8 cellular contexts compared by ENCODE assay signal in genomic region chr5:96816430-96816939, GRCh38.
A peak's percentile ranks its signal among the peaks of the same experiment; 100 is the strongest.
DNase-seq lines count a peak whose midpoint lies in the region; ATAC-seq lines count a peak whose summit lies in the region.

No MANE protein-coding gene starts in this region.

- in situ Hi-C loops in ACHN (cut with HindIII; ENCODE audit: low pct_ligation_motif_present, low pct_unique_long_range_greater_than_20kb, low sequenced_read_pairs): no loop called here

- peak; percentile 27 to 79 (median 63) for DNase-seq in T-helper 1 cell
- DNase-seq in effector CD8-positive, alpha-beta T cell (lab: John Stamatoyannopoulos, UW): peak; percentile 45
- DNase-seq in NCI-H1105 treated with DMSO at 0.1 percent for 48 hours (lab: John Stamatoyannopoulos, UW): no peak
- no peak for DNase-seq in NCI-H2081 treated with DMSO at 0.1 percent for 48 hours (lab: John Stamatoyannopoulos, UW)
- DNase-seq in medulla oblongata (ENCODE audit: extremely low spot score): no peak
- no peak for DNase-seq in ACHN

- ATAC-seq in GM19043 (IDR thresholded peaks at IDR 0.05; ENCODE audit: low read depth, unreplicated experiment): peak; percentile 76
- peak; percentile 67 for ATAC-seq in HG03045 (IDR thresholded peaks at IDR 0.05; ENCODE audit: unreplicated experiment)

Comparison
In these comparisons a context has a peak if more than half of its experiments do, and no peak if none do; other contexts are left out.
1. DNase-seq: peak in T-helper 1 cell (5 of 5) and effector CD8-positive, alpha-beta T cell (single experiment); none in NCI-H1105 treated with DMSO at 0.1 percent for 48 hours (single experiment), NCI-H2081 treated with DMSO at 0.1 percent for 48 hours (single experiment), medulla oblongata (single experiment) and ACHN (single experiment).